Comparison of ENCODE assay signal across 8 cellular contexts in genomic region chr4:23614284-23614892, GRCh38.
A peak's percentile ranks its signal among the peaks of the same experiment; 100 is the strongest.
DNase-seq lines count a peak whose midpoint lies in the region; ATAC-seq and TF ChIP-seq lines count a peak whose summit lies in the region.

No MANE protein-coding gene starts in this region.

- no peaks in the 10 kb centered on the region for H3K4me1 Mint-ChIP-seq in activated CD8-positive, alpha-beta T cell treated with anti-CD3 and anti-CD28 coated beads for 36 hours (ENCODE audit: low read depth)
- no peaks in the 10 kb centered on the region for H3K4me1 Mint-ChIP-seq in activated CD8-positive, alpha-beta T cell treated with anti-CD3 and anti-CD28 coated beads, Interleukin-2, amount 10 ng/mL, durations not matched to agents 7 days and 5 days (ENCODE audit: low read depth)
- H3K4me1 Mint-ChIP-seq in progenitor cell of endocrine pancreas (ENCODE audit: low read depth) (no peaks in the 10 kb centered on the region), CD14-positive monocyte (no peaks in the 10 kb centered on the region), natural killer cell (no peaks in the 10 kb centered on the region)

- H3K4me3 Mint-ChIP-seq in activated CD8-positive, alpha-beta T cell treated with anti-CD3 and anti-CD28 coated beads for 36 hours: no peak overlapping the region
- no peak overlapping the region for H3K4me3 Mint-ChIP-seq in activated CD8-positive, alpha-beta T cell treated with anti-CD3 and anti-CD28 coated beads, Interleukin-2, amount 10 ng/mL, durations not matched to agents 7 days and 5 days
- H3K4me3 Mint-ChIP-seq in progenitor cell of endocrine pancreas (ENCODE audit: low read depth) (no peak overlapping the region), CD14-positive monocyte (no peak overlapping the region), natural killer cell (no peak overlapping the region)

- DNase-seq in activated CD8-positive, alpha-beta T cell treated with anti-CD3 and anti-CD28 coated beads for 36 hours: peak; percentile 1
- DNase-seq in activated CD8-positive, alpha-beta T cell treated with anti-CD3 and anti-CD28 coated beads, Interleukin-2, amount 10 ng/mL, durations not matched to agents 7 days and 5 days: no peak
- peak; percentile 0 for DNase-seq in NCI-H2171 (lab: John Stamatoyannopoulos, UW)
- peak; percentile 49 for DNase-seq in epithelial cell of esophagus (ENCODE audit: low read depth)
- DNase-seq in progenitor cell of endocrine pancreas (ENCODE audit: low spot score, unreplicated experiment): no peak
- DNase-seq in CD14-positive monocyte (ENCODE audit: low spot score): no peak
- DNase-seq in natural killer cell: no peak
- no peak for DNase-seq in T-helper 9 cell

- H3K27me3 Mint-ChIP-seq in activated CD8-positive, alpha-beta T cell treated with anti-CD3 and anti-CD28 coated beads for 36 hours: no peaks in the 10 kb centered on the region
- H3K27me3 Mint-ChIP-seq in activated CD8-positive, alpha-beta T cell treated with anti-CD3 and anti-CD28 coated beads, Interleukin-2, amount 10 ng/mL, durations not matched to agents 7 days and 5 days (ENCODE audit: low read depth): no peaks in the 10 kb centered on the region
- no peaks in the 10 kb centered on the region for H3K27me3 Mint-ChIP-seq in progenitor cell of endocrine pancreas
- no peaks in the 10 kb centered on the region for H3K27me3 Mint-ChIP-seq in CD14-positive monocyte (ENCODE audit: low read depth in 3 of 3)
- no peaks in the 10 kb centered on the region for H3K27me3 Mint-ChIP-seq in natural killer cell (ENCODE audit: low read depth in 2 of 2)

- H3K36me3 Mint-ChIP-seq in activated CD8-positive, alpha-beta T cell treated with anti-CD3 and anti-CD28 coated beads for 36 hours (ENCODE audit: low read depth): no peaks in the 10 kb centered on the region
- H3K36me3 Mint-ChIP-seq in activated CD8-positive, alpha-beta T cell treated with anti-CD3 and anti-CD28 coated beads, Interleukin-2, amount 10 ng/mL, durations not matched to agents 7 days and 5 days (ENCODE audit: low read depth): no peaks in the 10 kb centered on the region
- H3K36me3 Mint-ChIP-seq in progenitor cell of endocrine pancreas (ENCODE audit: insufficient read depth): no peaks in the 10 kb centered on the region
- no peaks in the 10 kb centered on the region for H3K36me3 Mint-ChIP-seq in CD14-positive monocyte
- no peaks in the 10 kb centered on the region for H3K36me3 Mint-ChIP-seq in natural killer cell

- no peak overlapping the region for H3K27ac Mint-ChIP-seq in activated CD8-positive, alpha-beta T cell treated with anti-CD3 and anti-CD28 coated beads for 36 hours
- no peak overlapping the region for H3K27ac Mint-ChIP-seq in activated CD8-positive, alpha-beta T cell treated with anti-CD3 and anti-CD28 coated beads, Interleukin-2, amount 10 ng/mL, durations not matched to agents 7 days and 5 days
- H3K27ac Mint-ChIP-seq in progenitor cell of endocrine pancreas (no peak overlapping the region), CD14-positive monocyte (no peak overlapping the region), natural killer cell (no peak overlapping the region)

- no peak for TF ChIP-seq CTCF in activated CD8-positive, alpha-beta T cell treated with anti-CD3 and anti-CD28 coated beads for 36 hours (IDR thresholded peaks at IDR 0.05)
- peak; percentile 45 for TF ChIP-seq CTCF in epithelial cell of esophagus (IDR thresholded peaks at IDR 0.05; ENCODE audit: insufficient read depth, low read depth, low read length, missing control alignments)
- TF ChIP-seq CTCF in progenitor cell of endocrine pancreas (IDR thresholded peaks at IDR 0.05; ENCODE audit: unreplicated experiment): peak; percentile 27
- TF ChIP-seq CTCF in CD14-positive monocyte (IDR thresholded peaks at IDR 0.05): no peak
- TF ChIP-seq CTCF in natural killer cell (IDR thresholded peaks at IDR 0.05): no peak

- intact Hi-C loops in activated CD8-positive, alpha-beta T cell treated with anti-CD3 and anti-CD28 coated beads for 36 hours (cut with micrococcal nuclease): no loop called here
- intact Hi-C loops in CD14-positive monocyte (cut with micrococcal nuclease): no loop called here
- intact Hi-C loops in natural killer cell (cut with micrococcal nuclease): no loop called here

- no peak overlapping the region for H3K4me3 ChIP-seq in epithelial cell of esophagus (ENCODE audit: low read length)

- POLR2A ChIA-PET in activated CD8-positive, alpha-beta T cell treated with anti-CD3 and anti-CD28 coated beads for 36 hours (lab: Charles Lee): no interaction called here
- POLR2A ChIA-PET in activated CD8-positive, alpha-beta T cell treated with anti-CD3 and anti-CD28 coated beads, Interleukin-2, amount 10 ng/mL, durations not matched to agents 7 days and 5 days (lab: Charles Lee): no interaction called here

- CTCF ChIA-PET in activated CD8-positive, alpha-beta T cell treated with anti-CD3 and anti-CD28 coated beads for 36 hours (lab: Charles Lee): interaction anchor here (0.7 kb wide), 1 partner anchor 717 kb away, joined by 3 read pairs; no protein-coding TSS in a partner anchor
- CTCF ChIA-PET in activated CD8-positive, alpha-beta T cell treated with anti-CD3 and anti-CD28 coated beads, Interleukin-2, amount 10 ng/mL, durations not matched to agents 7 days and 5 days (lab: Charles Lee): interaction anchor here (1.1 kb wide), 1 partner anchor 479 kb away, joined by 3 read pairs; no protein-coding TSS in a partner anchor

- no peak for ATAC-seq in activated CD8-positive, alpha-beta T cell treated with anti-CD3 and anti-CD28 coated beads for 36 hours
- no peak for ATAC-seq in activated CD8-positive, alpha-beta T cell treated with anti-CD3 and anti-CD28 coated beads, Interleukin-2, amount 10 ng/mL, durations not matched to agents 7 days and 5 days
- no peak for ATAC-seq in natural killer cell

- H3K9me3 Mint-ChIP-seq in activated CD8-positive, alpha-beta T cell treated with anti-CD3 and anti-CD28 coated beads for 36 hours: peaks cover 2% of the 10 kb centered on the region
- H3K9me3 Mint-ChIP-seq in activated CD8-positive, alpha-beta T cell treated with anti-CD3 and anti-CD28 coated beads, Interleukin-2, amount 10 ng/mL, durations not matched to agents 7 days and 5 days (ENCODE audit: insufficient read depth): no peaks in the 10 kb centered on the region
- no peaks in the 10 kb centered on the region for H3K9me3 Mint-ChIP-seq in progenitor cell of endocrine pancreas (ENCODE audit: low read depth)
- peaks cover 0 to 4% (median 0%) of the 10 kb centered on the region in 7 donors for H3K9me3 Mint-ChIP-seq in CD14-positive monocyte
- H3K9me3 Mint-ChIP-seq in natural killer cell: peaks cover 3% of the 10 kb centered on the region in 2 donors

Comparison
In these comparisons a context has a peak if more than half of its experiments do, and no peak if none do; other contexts are left out.
1. DNase-seq: peak in activated CD8-positive, alpha-beta T cell treated with anti-CD3 and anti-CD28 coated beads for 36 hours (single experiment), NCI-H2171 (single experiment) and epithelial cell of esophagus (single experiment); none in activated CD8-positive, alpha-beta T cell treated with anti-CD3 and anti-CD28 coated beads, Interleukin-2, amount 10 ng/mL, durations not matched to agents 7 days and 5 days (single experiment), progenitor cell of endocrine pancreas (single experiment), CD14-positive monocyte (single experiment), natural killer cell (single experiment) and T-helper 9 cell (single experiment).
2. CTCF ChIP-seq: peak in epithelial cell of esophagus (single experiment) and progenitor cell of endocrine pancreas (single experiment); none in activated CD8-positive, alpha-beta T cell treated with anti-CD3 and anti-CD28 coated beads for 36 hours (single experiment), CD14-positive monocyte (single experiment) and natural killer cell (single experiment).